ENCODE assay signal across 24 cellular contexts in genomic region chr2:112910865-112911264, GRCh38. TPM values are rescaled to one million over a fixed set of nuclear protein-coding genes. Genes with fewer than 3 reads are reported as not detected.
DNase-seq lines count a peak whose midpoint lies in the region; ATAC-seq and TF ChIP-seq lines count a peak whose summit lies in the region.
"Had no signal": no experiment of that assay in that cellular context is flagged by ENCODE, and none has a peak within 500 bp of the region (broad histone marks: within the 10 kb centered on the region; RNA-seq: fewer than 3 reads in every experiment).

Gene IL37 (plus strand): TSS chr2:112911165. CDS start chr2:112913013, 1,848 bp downstream.

- DNase-seq in SJCRH30 (no peak), left lung (no peak), suprapubic skin (ENCODE audit: low spot score in 2 of 2) (no peak), kidney tubule cell (ENCODE audit: low spot score) (no peak), SIG-M5 treated with dmso at 0.1 percent for 504 hours (lab: John Stamatoyannopoulos, UW; ENCODE audit: unreplicated experiment) (no peak), COLO668 (lab: John Stamatoyannopoulos, UW; ENCODE audit: unreplicated experiment) (no peak)
- DNase-seq in stimulated activated CD8-positive, alpha-beta memory T cell treated with anti-CD3 and anti-CD28 coated beads, Interleukin-4, amount 100 ng/mL, for 48 hours, result no peak
- DNase-seq: 8988T; ACHN; BE2C; C1 segment of cervical spinal cord; CD4-positive, alpha-beta memory T cell; CD4-positive, CD25-positive, alpha-beta regulatory T cell; CD8-positive, alpha-beta memory T cell; DMS 273 treated with DMSO at 0.1 percent for 48 hours; DMS79; DND-41; EL; GDM1 had no signal

- H3K4me1 ChIP-seq in SJCRH30, result peaks cover 16% of the 10 kb centered on the region
- H3K4me1 ChIP-seq in left lung, result peaks cover 0 to 4% of the 10 kb centered on the region in 2 donors
- no peaks in the 10 kb centered on the region for H3K4me1 ChIP-seq in suprapubic skin
- H3K4me1 ChIP-seq: BE2C, BLaER1 had no signal

- no peak for TF ChIP-seq POLR2A in suprapubic skin (IDR thresholded peaks at IDR 0.05)

- peak within 1 kb of the TSS; percentile 23; the same call in 1 of the 2 replicates for H3K27ac ChIP-seq in SJCRH30
- H3K27ac ChIP-seq in left lung, result no peak within 1 kb of the TSS
- H3K27ac ChIP-seq in suprapubic skin, result no peak within 1 kb of the TSS
- H3K27ac ChIP-seq: BLaER1 had no signal

- no peaks in the 10 kb centered on the region for H3K27me3 ChIP-seq in SJCRH30
- H3K27me3 ChIP-seq in left lung, result no peaks in the 10 kb centered on the region
- H3K27me3 ChIP-seq in suprapubic skin, result peaks cover 4% of the 10 kb centered on the region
- H3K27me3 ChIP-seq: BE2C, BLaER1 had no signal

- H3K9me3 ChIP-seq in SJCRH30 (replicated peaks) (no peaks in the 10 kb centered on the region), left lung (no peaks in the 10 kb centered on the region), suprapubic skin (no peaks in the 10 kb centered on the region)
- H3K9me3 ChIP-seq: BE2C had no signal

- intact Hi-C loops in left lung (cut with DNase I), result no loop called here

- no peak for TF ChIP-seq EP300 in suprapubic skin (IDR thresholded peaks at IDR 0.05)

- 33% methylated on average over 2 of the region's 2 CpGs for WGBS in suprapubic skin

- ATAC-seq in left lung, result peak; percentile 64
- ATAC-seq: GM12878 had no signal

- TF ChIP-seq CTCF in left lung (IDR thresholded peaks at IDR 0.05) (no peak), suprapubic skin (IDR thresholded peaks at IDR 0.05) (no peak)

- H3K4me3 ChIP-seq in SJCRH30 (no peak within 1 kb of the TSS), left lung (no peak within 1 kb of the TSS), suprapubic skin (no peak within 1 kb of the TSS)
- H3K4me3 ChIP-seq: BLaER1, GM12878 had no signal

- H3K36me3 ChIP-seq in SJCRH30, result no peaks in the 10 kb centered on the region
- H3K36me3 ChIP-seq in left lung, result no peaks in the 10 kb centered on the region
- H3K36me3 ChIP-seq in suprapubic skin, result no peaks in the 10 kb centered on the region
- H3K36me3 ChIP-seq: BE2C, BLaER1 had no signal

RNA-seq across cellular contexts. Expression of gene IL37, which starts in this region (rescaled TPM):
- 0.22 and 0.25 TPM in 2 replicates for total RNA-seq in SJCRH30 (2014; rRNA removed; shearing (Covaris generic))
- total RNA-seq in left lung (1 to 10 TPM in 1 of 2 donors, not detected in 1; 1.1 TPM), suprapubic skin (100 to 1,000 TPM in 3 of 4 donors, 1 to 10 TPM in 1; 7.2 to 133 (median 124) TPM)
- total RNA-seq: A673; CD4-positive, alpha-beta memory T cell; CD4-positive, CD25-positive, alpha-beta regulatory T cell; CD8-positive, alpha-beta memory T cell; Daoy; G401; GM12878 had no signal
